Comparison of ENCODE assay signal across 8 cellular contexts in genomic region chr6:138410972-138411667, GRCh38. TPM values are rescaled to one million over a fixed set of nuclear protein-coding genes. Genes with fewer than 3 reads are reported as not detected.
DNase-seq lines count a peak whose midpoint lies in the region; ATAC-seq lines count a peak whose summit lies in the region.

No MANE protein-coding gene starts in this region.

- H3K4me1 Mint-ChIP-seq in activated naive CD8-positive, alpha-beta T cell (ENCODE audit: low read depth), result peaks cover 19% of the 10 kb centered on the region
- H3K4me1 Mint-ChIP-seq in naive thymus-derived CD8-positive, alpha-beta T cell, result peaks cover 16 to 20% (median 17%) of the 10 kb centered on the region in 4 donors

- H3K27ac Mint-ChIP-seq in activated naive CD8-positive, alpha-beta T cell, result peak overlapping the region; percentile 80
- H3K27ac Mint-ChIP-seq in naive thymus-derived CD8-positive, alpha-beta T cell, result peak overlapping the region in 6 of 10 donors; percentile 0 to 66 (median 24)

- H3K36me3 Mint-ChIP-seq in activated naive CD8-positive, alpha-beta T cell, result peaks cover 34% of the 10 kb centered on the region
- H3K36me3 Mint-ChIP-seq in naive thymus-derived CD8-positive, alpha-beta T cell, result peaks cover 25 to 91% (median 41%) of the 10 kb centered on the region in 3 donors

- H3K27me3 Mint-ChIP-seq in activated naive CD8-positive, alpha-beta T cell, result no peaks in the 10 kb centered on the region
- H3K27me3 Mint-ChIP-seq in naive thymus-derived CD8-positive, alpha-beta T cell, result no peaks in the 10 kb centered on the region

- no peaks in the 10 kb centered on the region for H3K9me3 Mint-ChIP-seq in activated naive CD8-positive, alpha-beta T cell (ENCODE audit: low read depth)
- H3K9me3 Mint-ChIP-seq in naive thymus-derived CD8-positive, alpha-beta T cell, result no peaks in the 10 kb centered on the region

- H3K4me3 Mint-ChIP-seq in activated naive CD8-positive, alpha-beta T cell, result no peak overlapping the region
- no peak overlapping the region for H3K4me3 Mint-ChIP-seq in naive thymus-derived CD8-positive, alpha-beta T cell

- peak; percentile 79 for ATAC-seq in GM18520 (IDR thresholded peaks at IDR 0.05; ENCODE audit: unreplicated experiment)
- peak; percentile 55 for ATAC-seq in HG03354 (IDR thresholded peaks at IDR 0.05; ENCODE audit: poor library complexity, severe bottlenecking, unreplicated experiment)
- ATAC-seq in naive thymus-derived CD8-positive, alpha-beta T cell, result no peak
- ATAC-seq in HG02763 (IDR thresholded peaks at IDR 0.05; ENCODE audit: unreplicated experiment), result no peak

- no peak for DNase-seq in naive thymus-derived CD8-positive, alpha-beta T cell
- DNase-seq in DMS 273 treated with DMSO at 0.1 percent for 48 hours (lab: John Stamatoyannopoulos, UW) (no peak), HuH-7.5 (ENCODE audit: low spot score) (no peak)
- no peak for DNase-seq in effector CD4-positive, alpha-beta T cell

- POLR2A ChIA-PET in naive thymus-derived CD8-positive, alpha-beta T cell (lab: Charles Lee), result interaction anchor here (0.6 kb wide), 1 partner anchor 530 kb away, joined by 3 read pairs; no protein-coding TSS in a partner anchor

RNA-seq across cellular contexts. Expression of gene HEBP2, which starts 7.1 kb away (rescaled TPM):
- 10 to 100 TPM; 49.3 to 50.2 TPM for total RNA-seq in naive thymus-derived CD8-positive, alpha-beta T cell
- 10 to 100 TPM; 26.2 to 30.9 (median 30.5) TPM for polyA plus RNA-seq in naive thymus-derived CD8-positive, alpha-beta T cell

RNA-seq across cellular contexts. Expression of gene SMIM28, which starts 33.4 kb away (rescaled TPM):
- not detected for total RNA-seq in naive thymus-derived CD8-positive, alpha-beta T cell
- polyA plus RNA-seq in naive thymus-derived CD8-positive, alpha-beta T cell, result not detected

Comparison
In these comparisons a context has a peak if more than half of its experiments do, and no peak if none do; other contexts are left out.
1. ATAC-seq: peak in GM18520 (single experiment) and HG03354 (single experiment); none in naive thymus-derived CD8-positive, alpha-beta T cell (0 of 2) and HG02763 (single experiment).